23 cellular contexts compared by ENCODE assay signal in the genomic region with DNA sequence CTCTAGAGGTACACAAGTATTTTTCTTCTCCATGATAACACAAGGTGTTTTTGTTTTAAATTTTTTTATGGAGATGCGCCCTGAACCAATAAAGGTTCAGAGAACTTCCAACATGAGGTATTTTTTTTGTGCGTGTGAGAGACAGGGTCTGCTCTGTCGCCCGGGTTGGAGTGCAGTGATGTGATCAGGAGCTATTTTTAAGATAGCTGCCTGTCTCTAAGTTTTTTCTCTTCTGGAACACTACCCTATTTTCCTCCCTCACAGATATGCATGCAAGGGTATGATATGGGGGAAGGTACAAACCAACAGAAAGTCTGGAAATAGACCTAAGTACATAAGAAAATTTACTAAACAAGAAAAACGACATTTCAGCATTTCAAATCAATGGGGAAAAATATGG. TPM values are rescaled to one million over a fixed set of nuclear protein-coding genes. Genes with fewer than 3 reads are reported as not detected.
DNase-seq lines count a peak whose midpoint lies in the region; ATAC-seq and TF ChIP-seq lines count a peak whose summit lies in the region.
"Had no signal": no experiment of that assay in that cellular context is flagged by ENCODE, and none has a peak within 500 bp of the region (broad histone marks: within the 10 kb centered on the region; RNA-seq: fewer than 3 reads in every experiment).

No MANE protein-coding gene starts in this region.

- ATAC-seq in activated CD4-positive, alpha-beta T cell treated with anti-CD3 and anti-CD28 coated beads for 36 hours: no peak
- ATAC-seq in heart right ventricle: peak in 5 of 8 donors; percentile 50 to 88 (median 78)
- ATAC-seq: K562 had no signal

- no peak overlapping the region for H3K4me3 ChIP-seq in cardiac muscle cell
- no peak overlapping the region for H3K4me3 ChIP-seq in right atrium auricular region
- no peak overlapping the region for H3K4me3 ChIP-seq in heart right ventricle
- H3K4me3 ChIP-seq: K562 had no signal

- no peaks in the 10 kb centered on the region for H3K27me3 ChIP-seq in cardiac muscle cell
- H3K27me3 ChIP-seq in right atrium auricular region: no peaks in the 10 kb centered on the region
- H3K27me3 ChIP-seq in heart right ventricle: no peaks in the 10 kb centered on the region
- H3K27me3 ChIP-seq: BE2C had no signal

- no peak for TF ChIP-seq CTCF in cardiac muscle cell (IDR thresholded peaks at IDR 0.05; ENCODE audit: low read depth, low read length)
- no peak for TF ChIP-seq CTCF in right atrium auricular region (IDR thresholded peaks at IDR 0.05)
- TF ChIP-seq CTCF in heart right ventricle (IDR thresholded peaks at IDR 0.05): no peak

- intact Hi-C loops in activated CD4-positive, alpha-beta T cell treated with anti-CD3 and anti-CD28 coated beads for 36 hours (cut with DNase I, micrococcal nuclease): loop anchor here (2.0 to 5.0 kb wide), 2 partner anchors 70 to 71 kb away; no protein-coding TSS in a partner anchor
- intact Hi-C loops in heart right ventricle (cut with DNase I): loop anchor here in 1 of 10 donors (5.0 kb wide), 1 partner anchor 56 kb away; no protein-coding TSS in a partner anchor

- 35 to 54% methylated on average over 5 of the region's 5 CpGs for WGBS in heart right ventricle, 2 donors

- POLR2A ChIA-PET in activated CD4-positive, alpha-beta T cell treated with anti-CD3 and anti-CD28 coated beads for 36 hours (lab: Charles Lee): no interaction called here

- H3K9me3 ChIP-seq in cardiac muscle cell (ENCODE audit: low read depth) (no peaks in the 10 kb centered on the region), right atrium auricular region (no peaks in the 10 kb centered on the region), heart right ventricle (no peaks in the 10 kb centered on the region)
- H3K9me3 ChIP-seq: BE2C had no signal

- no peaks in the 10 kb centered on the region for H3K9me3 Mint-ChIP-seq in activated CD4-positive, alpha-beta T cell treated with anti-CD3 and anti-CD28 coated beads for 36 hours (ENCODE audit: low read depth)
- H3K9me3 Mint-ChIP-seq: CD4-positive, alpha-beta T cell had no signal

- no peaks in the 10 kb centered on the region for H3K27me3 Mint-ChIP-seq in activated CD4-positive, alpha-beta T cell treated with anti-CD3 and anti-CD28 coated beads for 36 hours
- H3K27me3 Mint-ChIP-seq: CD4-positive, alpha-beta T cell had no signal

- H3K36me3 Mint-ChIP-seq in activated CD4-positive, alpha-beta T cell treated with anti-CD3 and anti-CD28 coated beads for 36 hours (ENCODE audit: low read depth): peaks cover 22% of the 10 kb centered on the region

- H3K36me3 ChIP-seq in cardiac muscle cell: no peaks in the 10 kb centered on the region
- H3K36me3 ChIP-seq in right atrium auricular region: peaks cover 4% of the 10 kb centered on the region
- peaks cover 0 to 26% (median 0%) of the 10 kb centered on the region in 9 donors for H3K36me3 ChIP-seq in heart right ventricle
- H3K36me3 ChIP-seq: BE2C had no signal

- CTCF ChIA-PET in activated CD4-positive, alpha-beta T cell treated with anti-CD3 and anti-CD28 coated beads for 36 hours (lab: Charles Lee): no interaction called here

- peaks cover 2% of the 10 kb centered on the region for H3K4me1 Mint-ChIP-seq in activated CD4-positive, alpha-beta T cell treated with anti-CD3 and anti-CD28 coated beads for 36 hours

- H3K4me3 Mint-ChIP-seq in activated CD4-positive, alpha-beta T cell treated with anti-CD3 and anti-CD28 coated beads for 36 hours: no peak overlapping the region
- H3K4me3 Mint-ChIP-seq: CD4-positive, alpha-beta T cell had no signal

- H3K27ac ChIP-seq in cardiac muscle cell: peak overlapping the region; percentile 78
- H3K27ac ChIP-seq in right atrium auricular region: no peak overlapping the region
- H3K27ac ChIP-seq in heart right ventricle: peak overlapping the region in 5 of 10 donors; percentile 29 to 64 (median 53)
- H3K27ac ChIP-seq: 22Rv1 had no signal

- H3K4me1 ChIP-seq in cardiac muscle cell (ENCODE audit: low read depth) (no peaks in the 10 kb centered on the region), right atrium auricular region (no peaks in the 10 kb centered on the region), heart right ventricle (peaks cover 0 to 4% (median 0%) of the 10 kb centered on the region in 9 donors)
- H3K4me1 ChIP-seq: BE2C had no signal

- DNase-seq in activated CD4-positive, alpha-beta T cell treated with anti-CD3 and anti-CD28 coated beads for 36 hours: no peak
- no peak for DNase-seq in activated CD4-positive, alpha-beta T cell treated with anti-CD3 and anti-CD28 coated beads, Interleukin-2, amount 50 U/mL, for 48 hours
- peak in 1 of 2 donors; percentile 16 for DNase-seq in cardiac muscle cell (ENCODE audit: low read depth in 1 of 2, low spot score in 1 of 2)
- no peak for DNase-seq in right atrium auricular region (ENCODE audit: low spot score)
- DNase-seq in heart right ventricle: peak in 1 of 2 donors; percentile 9
- no peak for DNase-seq in kidney glomerular epithelial cell (lab: John Stamatoyannopoulos, UW)
- no peak for DNase-seq in cerebellar nuclear complex (lab: John Stamatoyannopoulos, UW)
- DNase-seq in activated gamma-delta T cell (lab: John Stamatoyannopoulos, UW): no peak
- DNase-seq: BE2C; Calu3; CD4-positive, alpha-beta T cell; DMS53; NCI-H1436; NCI-H2029; NCI-H2171; NCI-H446; NCI-H69; NK-92 treated with Interleukin-12 subunit alpha and Interleukin-12 subunit beta, amount 100 ng/mL, for 24 hours; RPMI8226 had no signal

- H3K27ac Mint-ChIP-seq in activated CD4-positive, alpha-beta T cell treated with anti-CD3 and anti-CD28 coated beads for 36 hours: peak overlapping the region; percentile 51
- H3K27ac Mint-ChIP-seq: CD4-positive, alpha-beta T cell had no signal

RNA-seq across cellular contexts. Expression of a gene that starts 3.0 kb away (rescaled TPM):
- total RNA-seq in activated CD4-positive, alpha-beta T cell treated with anti-CD3 and anti-CD28 coated beads for 36 hours: 1 to 10 TPM; 3.1 to 3.5 TPM
- 1.6 and 5.2 TPM in 2 replicates for total RNA-seq in cardiac muscle cell
- polyA plus RNA-seq in cardiac muscle cell: 0.38 and 1.4 TPM in 2 replicates
- 1 to 10 TPM in 1 of 2 donors, under 1 TPM in 1; 0.48 to 3.0 TPM for total RNA-seq in right atrium auricular region
- total RNA-seq in heart right ventricle: 1 to 10 TPM in 7 of 10 donors, under 1 TPM in 3; 0.53 to 2.7 (median 1.2) TPM
- 1 to 10 TPM; 1.5 to 1.7 TPM for polyA plus RNA-seq in heart right ventricle

RNA-seq across cellular contexts. Expression of a gene that starts 37.1 kb away (rescaled TPM):
- total RNA-seq in activated CD4-positive, alpha-beta T cell treated with anti-CD3 and anti-CD28 coated beads for 36 hours: 10 to 100 TPM; 17.5 to 20.1 TPM
- not detected in 2 replicates for total RNA-seq in cardiac muscle cell
- not detected in 2 replicates for polyA plus RNA-seq in cardiac muscle cell
- under 1 TPM in 1 of 2 donors, not detected in 1; 0.20 TPM for total RNA-seq in right atrium auricular region
- 1 to 10 TPM in 1 of 10 donors, under 1 TPM in 3, not detected in 6; 0.17 to 2.7 (median 0.38) TPM for total RNA-seq in heart right ventricle
- polyA plus RNA-seq in heart right ventricle: under 1 TPM; 0.10 to 0.15 TPM
- total RNA-seq: Calu3, H1, K562, OCI-LY7 had no signal
- polyA plus RNA-seq: H1, K562 had no signal

RNA-seq across cellular contexts. Expression of a gene that starts 48.3 kb away (rescaled TPM):
- total RNA-seq in activated CD4-positive, alpha-beta T cell treated with anti-CD3 and anti-CD28 coated beads for 36 hours: 100 to 1,000 TPM; 331 to 339 TPM
- total RNA-seq in cardiac muscle cell (63.9 and 159 TPM in 2 replicates), right atrium auricular region (10 to 100 TPM; 50.8 to 54.0 TPM), heart right ventricle (10 to 100 TPM; 58.8 to 92.1 (median 80.3) TPM)
- polyA plus RNA-seq in cardiac muscle cell (37.3 and 57.0 TPM in 2 replicates), heart right ventricle (10 to 100 TPM; 16.1 to 73.7 TPM)

Comparison
In these comparisons a context has a peak if more than half of its experiments do, and no peak if none do; other contexts are left out.
1. RNA of a gene that starts 37.1 kb away (total RNA-seq): 17.5 to 20.1 TPM in activated CD4-positive, alpha-beta T cell treated with anti-CD3 and anti-CD28 coated beads for 36 hours; 0.20 TPM in right atrium auricular region, 0.17 to 2.7 TPM in heart right ventricle and not detected in cardiac muscle cell; every median in the first group is over 4 times any median in the second.